ENCODE assay signal across 11 cellular contexts in the genomic region with DNA sequence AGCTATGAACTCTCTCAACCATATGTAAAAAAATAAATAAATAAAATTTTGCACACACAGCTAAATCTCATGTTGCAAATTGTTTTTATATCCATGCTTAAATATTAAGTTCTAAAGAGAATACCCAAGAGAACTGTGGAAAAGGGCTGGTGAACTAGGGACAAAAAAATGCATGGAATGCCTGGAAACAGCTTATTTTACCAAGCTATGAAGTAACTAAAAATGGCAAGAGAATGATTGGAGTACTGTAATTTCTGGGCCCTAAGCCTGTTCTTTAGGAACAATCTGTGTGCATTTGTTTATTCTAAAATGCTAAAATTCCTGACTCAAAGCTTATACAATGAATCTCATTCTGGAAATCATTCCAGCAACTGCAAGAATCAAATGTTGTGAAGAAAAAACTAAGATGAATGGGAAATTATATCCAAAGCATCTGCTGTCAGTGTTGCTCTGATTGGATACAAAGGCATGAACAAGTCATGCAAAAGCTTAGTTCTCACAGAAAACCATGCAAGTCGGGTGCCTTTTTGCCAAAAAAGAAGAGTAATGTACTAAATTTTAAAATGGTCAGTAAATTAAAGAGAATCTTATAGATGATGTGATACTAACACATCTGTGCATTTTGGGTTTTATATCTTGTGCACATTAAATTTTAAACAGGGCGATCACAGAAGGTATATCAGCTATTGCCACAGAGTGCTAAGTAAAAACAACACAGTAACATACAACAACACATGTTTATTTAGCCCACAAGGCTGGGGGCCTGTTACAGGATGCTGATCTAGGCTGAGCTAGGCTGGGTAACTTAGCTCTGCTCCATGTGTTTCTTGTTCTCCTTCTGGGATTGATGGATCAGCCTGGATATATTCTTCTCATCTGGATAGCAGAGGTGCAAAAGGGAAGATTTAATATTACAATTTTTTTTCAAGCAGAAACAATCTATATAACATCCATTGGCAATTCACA.
A peak's percentile ranks its signal among the peaks of the same experiment; 100 is the strongest.
DNase-seq lines count a peak whose midpoint lies in the region; ATAC-seq lines count a peak whose summit lies in the region.
"Had no signal": no experiment of that assay in that cellular context is flagged by ENCODE, and none has a peak within 500 bp of the region (broad histone marks: within the 10 kb centered on the region; RNA-seq: fewer than 3 reads in every experiment).

No MANE protein-coding gene starts in this region.

- ATAC-seq in HG03432 (IDR thresholded peaks at IDR 0.05; ENCODE audit: unreplicated experiment), result no peak

- DNase-seq in H4 (ENCODE audit: low spot score), result peak; percentile 64
- peak; percentile 77 for DNase-seq in amniotic epithelial cell (ENCODE audit: low read depth)
- peak; percentile 46 for DNase-seq in glomerular visceral epithelial cell (ENCODE audit: extremely low spot score)
- peak; percentile 55 for DNase-seq in superior temporal gyrus (ENCODE audit: extremely low spot score)
- no peak for DNase-seq in central memory CD4-positive, alpha-beta T cell
- DNase-seq in stimulated activated naive CD4-positive, alpha-beta T cell treated with Interleukin-2 at 50 U/mL for 16 hours (lab: John Stamatoyannopoulos, UW), result no peak
- DNase-seq: activated naive CD8-positive, alpha-beta T cell treated with anti-CD3 and anti-CD28 coated beads, Interleukin-2, amount 10 ng/mL, durations not matched to agents 7 days and 5 days; GF-D8; NCI-H1694 treated with DMSO at 0.1 percent for 48 hours; T-helper 2 cell had no signal

Comparison
In these comparisons a context has a peak if more than half of its experiments do, and no peak if none do; other contexts are left out.
1. DNase-seq: peak in H4 (single experiment), amniotic epithelial cell (single experiment), glomerular visceral epithelial cell (single experiment) and superior temporal gyrus (single experiment); none in central memory CD4-positive, alpha-beta T cell (single experiment) and stimulated activated naive CD4-positive, alpha-beta T cell treated with Interleukin-2 at 50 U/mL for 16 hours (single experiment).